In the genomic region with DNA sequence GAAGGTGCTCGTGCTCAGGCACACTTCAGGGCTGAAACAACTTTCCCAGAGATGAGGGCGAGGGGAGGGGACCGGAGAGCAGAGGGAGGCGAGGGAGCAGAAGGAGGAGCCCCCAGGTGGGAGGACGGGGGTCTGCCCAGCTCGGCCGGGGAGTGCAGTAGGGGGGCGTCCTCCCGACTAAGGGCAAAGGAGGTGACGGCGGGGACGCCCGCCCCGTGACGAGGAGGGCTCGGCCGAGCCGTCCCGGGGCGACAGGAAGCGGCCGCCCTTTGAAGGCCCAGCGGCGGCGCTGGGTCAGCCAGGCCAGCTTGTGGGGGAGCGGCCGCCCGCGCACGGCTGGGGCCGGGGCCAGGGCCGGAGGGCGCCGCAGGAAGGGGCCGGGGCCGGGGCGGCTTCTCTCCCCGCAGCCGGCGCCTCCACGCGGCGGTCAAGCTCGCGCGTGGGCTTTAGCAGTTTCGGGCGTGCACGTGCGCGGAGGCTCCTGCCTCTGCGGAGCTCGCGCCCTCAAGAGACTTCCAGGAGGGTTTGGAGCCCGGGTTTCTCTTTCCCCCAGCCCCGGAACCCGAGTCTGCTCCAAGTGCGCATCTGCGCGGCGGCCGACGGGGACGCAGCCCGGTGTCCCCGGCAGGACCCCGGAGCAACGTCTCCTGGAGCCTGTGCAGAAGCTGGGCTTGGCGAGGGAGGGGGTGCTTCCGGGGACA, we compare ENCODE assay signal across 8 cellular contexts.
A peak's percentile ranks its signal among the peaks of the same experiment; 100 is the strongest.
DNase-seq lines count a peak whose midpoint lies in the region; ATAC-seq and TF ChIP-seq lines count a peak whose summit lies in the region.

No MANE protein-coding gene starts in this region.

- peak in 4 of 12 donors; percentile 11 to 34 (median 28) for TF ChIP-seq CTCF in heart left ventricle (IDR thresholded peaks at IDR 0.05)
- no peak for TF ChIP-seq CTCF in retinal pigment epithelial cell (conservative IDR thresholded peaks at IDR 0.05; ENCODE audit: low read depth, low read length)

- peak; percentile 60 to 73 for ATAC-seq in activated T-cell treated with anti-CD3 and anti-CD28 coated beads, Interleukin-2, amount 50 U/mL, for 4 hours
- ATAC-seq in heart left ventricle (peak; percentile 33 to 87 (median 84)), HG02938 (IDR thresholded peaks at IDR 0.05; ENCODE audit: unreplicated experiment) (no peak), HG03565 (IDR thresholded peaks at IDR 0.05; ENCODE audit: unreplicated experiment) (no peak)

- TF ChIP-seq POLR2A in heart left ventricle (IDR thresholded peaks at IDR 0.05) = no peak

- no peaks in the 10 kb centered on the region for H3K36me3 Mint-ChIP-seq in activated T-cell treated with anti-CD3 and anti-CD28 coated beads, Interleukin-2, amount 50 U/mL, for 4 hours (ENCODE audit: insufficient read depth)

- no peaks in the 10 kb centered on the region for H3K9me3 ChIP-seq in heart left ventricle

- no peaks in the 10 kb centered on the region for H3K36me3 ChIP-seq in heart left ventricle

- WGBS in heart left ventricle, 4 donors = 3 to 13% (median 4%) methylated on average over 17 to 70 of the region's 70 CpGs

- H3K4me1 Mint-ChIP-seq in activated T-cell treated with anti-CD3 and anti-CD28 coated beads, Interleukin-2, amount 50 U/mL, for 4 hours (ENCODE audit: low read depth) = peaks cover 2% of the 10 kb centered on the region

- H3K4me1 ChIP-seq in heart left ventricle = peaks cover 0 to 64% (median 15%) of the 10 kb centered on the region in 12 donors

- peak; percentile 62 for DNase-seq in ELF-1 (ENCODE audit: low read depth, low spot score)
- DNase-seq in activated T-cell treated with anti-CD3 and anti-CD28 coated beads, Interleukin-2, amount 50 U/mL, for 4 hours = peak; percentile 12
- peak; percentile 47 to 78 (median 53) for DNase-seq in heart left ventricle
- DNase-seq in retinal pigment epithelial cell (ENCODE audit: low read depth) = no peak
- DNase-seq in glomerular visceral epithelial cell (ENCODE audit: extremely low spot score) = no peak
- DNase-seq in SHP77 (lab: John Stamatoyannopoulos, UW) = no peak

- H3K4me3 ChIP-seq in heart left ventricle (peak overlapping the region; percentile 19 to 70 (median 56)), retinal pigment epithelial cell (ENCODE audit: low read length) (peak overlapping the region; percentile 41)

- peaks cover 45% of the 10 kb centered on the region for H3K27me3 Mint-ChIP-seq in activated T-cell treated with anti-CD3 and anti-CD28 coated beads, Interleukin-2, amount 50 U/mL, for 4 hours (ENCODE audit: low read depth)

- peak overlapping the region; percentile 69 for H3K4me3 Mint-ChIP-seq in activated T-cell treated with anti-CD3 and anti-CD28 coated beads, Interleukin-2, amount 50 U/mL, for 4 hours

- peaks cover 0 to 6% (median 0%) of the 10 kb centered on the region in 9 donors for H3K27me3 ChIP-seq in heart left ventricle

- H3K9me3 Mint-ChIP-seq in activated T-cell treated with anti-CD3 and anti-CD28 coated beads, Interleukin-2, amount 50 U/mL, for 4 hours = no peaks in the 10 kb centered on the region

- H3K27ac ChIP-seq in heart left ventricle = peak overlapping the region; percentile 29 to 83 (median 62)

- intact Hi-C loops in heart left ventricle (cut with DNase I) = loop anchor here in 6 of 10 donors (5.0 to 10.0 kb wide), 5 partner anchors 85 to 190 kb away; a partner anchor contains a TSS

Comparison
In these comparisons a context has a peak if more than half of its experiments do, and no peak if none do; other contexts are left out.
1. DNase-seq: peak in ELF-1 (single experiment), activated T-cell treated with anti-CD3 and anti-CD28 coated beads, Interleukin-2, amount 50 U/mL, for 4 hours (single experiment) and heart left ventricle (5 of 5); none in retinal pigment epithelial cell (single experiment), glomerular visceral epithelial cell (single experiment) and SHP77 (0 of 2).
2. ATAC-seq: peak in activated T-cell treated with anti-CD3 and anti-CD28 coated beads, Interleukin-2, amount 50 U/mL, for 4 hours (2 of 2) and heart left ventricle (4 of 4); none in HG02938 (single experiment) and HG03565 (single experiment).